1 cellular context compared by ENCODE assay signal in genomic region chr19:13092206-13092605, GRCh38.
TF ChIP-seq lines count a peak whose summit lies in the region.

No MANE protein-coding gene starts in this region.

TF ChIP-seq in A549, 52 proteins besides CTCF, POLR2A, EP300 and RAD21 (continued from another document):
- TF ChIP-seq GATA3 (IDR thresholded peaks at IDR 0.05; ENCODE audit: borderline replicate concordance): no peak
